In genomic region chr4:80252953-80253352, GRCh38 we compare ENCODE assay signal across 2 cellular contexts.
TF ChIP-seq lines count a peak whose summit lies in the region.

No MANE protein-coding gene starts in this region.

TF ChIP-seq in IMR-90, 13 proteins besides CTCF, POLR2A, EP300 and RAD21:
- no peak for TF ChIP-seq BHLHE40 (IDR thresholded peaks at IDR 0.05; ENCODE audit: low read depth, low read length)
- TF ChIP-seq CHD1 (IDR thresholded peaks at IDR 0.05; ENCODE audit: low read depth, low read length): no peak
- TF ChIP-seq RFX5 (IDR thresholded peaks at IDR 0.05; ENCODE audit: low read depth, low read length): no peak
- no peak for TF ChIP-seq MXI1 (IDR thresholded peaks at IDR 0.05; ENCODE audit: borderline replicate concordance, low read depth, low read length)
- no peak for TF ChIP-seq ELK1 (IDR thresholded peaks at IDR 0.05; ENCODE audit: borderline replicate concordance, low read depth, low read length)
- TF ChIP-seq USF2 (IDR thresholded peaks at IDR 0.05; ENCODE audit: low read depth, low read length): no peak
- no peak for TF ChIP-seq RCOR1 (IDR thresholded peaks at IDR 0.05; ENCODE audit: insufficient replicate concordance, low read length)
- TF ChIP-seq CEBPB (IDR thresholded peaks at IDR 0.05; ENCODE audit: low read depth, low read length): no peak
- TF ChIP-seq SMC3 (IDR thresholded peaks at IDR 0.05; ENCODE audit: low read depth, low read length): no peak
- no peak for TF ChIP-seq MAFK (IDR thresholded peaks at IDR 0.05; ENCODE audit: low read depth, low read length)

TF ChIP-seq in GM12878, 131 proteins besides CTCF, POLR2A, EP300 and RAD21:
- peak; percentile 63 for TF ChIP-seq PKNOX1 (IDR thresholded peaks at IDR 0.05)
- no peak for TF ChIP-seq MLLT1 (IDR thresholded peaks at IDR 0.05)
- no peak for TF ChIP-seq MEF2A (IDR thresholded peaks at IDR 0.05; ENCODE audit: insufficient read depth, low read depth, low read length)
